ENCODE assay signal across 6 cellular contexts in genomic region chr1:208156310-208156709, GRCh38.
"Had no signal": no experiment of that assay in that cellular context is flagged by ENCODE, and none has a peak within 500 bp of the region (broad histone marks: within the 10 kb centered on the region; RNA-seq: fewer than 3 reads in every experiment).

No MANE protein-coding gene starts in this region.

- DNase-seq: IMR-90, KBM-7, KG1 had no signal

- FAIRE-seq: HTR-8/SVneo had no signal

- H3K9ac ChIP-seq: KMS-11 had no signal

- H3K4me2 ChIP-seq: KMS-11 had no signal

- H3K27ac ChIP-seq: HL-60, KMS-11 had no signal
